In the genomic region with DNA sequence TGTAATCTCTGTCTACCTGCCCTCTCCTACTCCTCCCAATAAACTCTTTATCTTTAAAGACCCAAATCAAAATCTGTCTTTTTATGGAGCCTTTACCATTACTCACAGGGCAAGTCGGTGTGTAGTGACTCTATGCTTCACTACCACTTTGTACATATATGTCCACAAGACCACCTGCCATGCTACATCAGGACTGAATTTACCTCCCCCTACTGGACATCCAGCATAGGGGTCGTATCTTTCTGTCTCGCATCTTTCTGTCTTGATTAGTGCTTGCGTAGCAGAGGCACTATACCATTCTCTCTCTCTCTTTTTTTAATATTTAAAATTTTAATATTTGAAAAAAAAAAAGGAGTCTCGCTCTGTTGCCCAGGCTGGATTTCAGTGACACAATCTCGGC, we compare ENCODE assay signal across 22 cellular contexts.
DNase-seq lines count a peak whose midpoint lies in the region; ATAC-seq, FAIRE-seq and TF ChIP-seq lines count a peak whose summit lies in the region.
"Had no signal": no experiment of that assay in that cellular context is flagged by ENCODE, and none has a peak within 500 bp of the region (broad histone marks: within the 10 kb centered on the region; RNA-seq: fewer than 3 reads in every experiment).

No MANE protein-coding gene starts in this region.

- 67% methylated on average over 5 of the region's 6 CpGs; no CpG with 5 or more reads in 1 of the 2 experiments for WGBS in H1 (ENCODE audit: extremely low coverage in 1 of 2, insufficient coverage in 1 of 2, insufficient read length in 1 of 2, insufficient replicate concordance in 2 of 2, low coverage in 1 of 2, low lambda C conversion rate in 2 of 2, missing lambda C conversion rate in 1 of 2), 2 experiments

- no peaks in the 10 kb centered on the region for H3K27me3 Mint-ChIP-seq in progenitor cell of endocrine pancreas
- no peaks in the 10 kb centered on the region for H3K27me3 Mint-ChIP-seq in activated CD8-positive, alpha-beta T cell treated with anti-CD3 and anti-CD28 coated beads for 36 hours
- H3K27me3 Mint-ChIP-seq: activated naive CD4-positive, alpha-beta T cell treated with anti-CD3 and anti-CD28 coated beads, Interleukin-2, amount 50 U/mL, for 24 hours; CD4-positive, CD25-positive, alpha-beta regulatory T cell had no signal

- no peak overlapping the region for H3K56ac ChIP-seq in H1 (replicated peaks; ENCODE audit: insufficient read length, low read depth, low read length)

- ATAC-seq in DND-41 (ENCODE audit: insufficient read depth, low read depth) (no peak), mucosa of descending colon (no peak)
- ATAC-seq in activated CD8-positive, alpha-beta T cell treated with anti-CD3 and anti-CD28 coated beads for 36 hours: no peak
- ATAC-seq: sciatic nerve had no signal

- H2BK5ac ChIP-seq in H1 (ENCODE audit: low read depth, low read length): no peak overlapping the region

- H4K91ac ChIP-seq in H1 (replicated peaks; ENCODE audit: insufficient read length, low read length): no peak overlapping the region

- no peak for FAIRE-seq in H1 (lab: Jason Lieb, UNC)
- FAIRE-seq: endometrium, HTR-8/SVneo had no signal

- H3K36me3 ChIP-seq in DND-41 (ENCODE audit: insufficient read depth, low read length) (no peaks in the 10 kb centered on the region), H1 (ENCODE audit: control insufficient read depth in 2 of 4, insufficient read depth in 4 of 4, low read length in 3 of 4) (peaks cover 0 to 2% (median 0%) of the 10 kb centered on the region in 4 experiments; a peak in 1 of 8 replicates), mucosa of descending colon (ENCODE audit: low read depth) (no peaks in the 10 kb centered on the region)
- H3K36me3 ChIP-seq: neutrophil had no signal

- H2AK5ac ChIP-seq in H1 (ENCODE audit: low read depth, low read length): no peak overlapping the region

- H3K27me3 ChIP-seq in DND-41 (ENCODE audit: insufficient read depth, low read length, poor library complexity): no peaks in the 10 kb centered on the region
- H3K27me3 ChIP-seq in H1 (replicated peaks in 1 of 4; ENCODE audit: control insufficient read depth in 3 of 4, extremely low read depth in 1 of 4, insufficient read depth in 3 of 4, low read length in 3 of 4): no peaks in the 10 kb centered on the region
- H3K27me3 ChIP-seq: neutrophil, testis had no signal

- no peaks in the 10 kb centered on the region for H3K9me3 ChIP-seq in DND-41 (ENCODE audit: insufficient read depth, low read length, severe bottlenecking)
- peaks cover 6 to 16% of the 10 kb centered on the region in 2 experiments for H3K9me3 ChIP-seq in H1 (ENCODE audit: insufficient read depth in 2 of 2, low read depth in 1 of 2, low read length in 1 of 2)
- H3K9me3 ChIP-seq in mucosa of descending colon: no peaks in the 10 kb centered on the region
- H3K9me3 ChIP-seq: neutrophil, testis had no signal

- H3K79me1 ChIP-seq in H1 (ENCODE audit: low read depth, low read length): no peaks in the 10 kb centered on the region

- H3K9ac ChIP-seq in DND-41 (ENCODE audit: low read depth, low read length) (no peak overlapping the region), H1 (replicated peaks in 1 of 4; ENCODE audit: extremely low read depth in 1 of 4, low read depth in 3 of 4, low read length in 3 of 4) (no peak overlapping the region)
- H3K9ac ChIP-seq: KMS-11 had no signal

- intact Hi-C loops in mucosa of descending colon (cut with DNase I, micrococcal nuclease): no loop called here
- intact Hi-C loops in posterior cingulate gyrus (cut with DNase I): no loop called here
- intact Hi-C loops in activated CD8-positive, alpha-beta T cell treated with anti-CD3 and anti-CD28 coated beads for 36 hours (cut with micrococcal nuclease): no loop called here

- H3K23ac ChIP-seq in H1 (ENCODE audit: insufficient read length): no peak overlapping the region

- H3K4me1 ChIP-seq in DND-41 (ENCODE audit: insufficient read depth, low read length) (no peaks in the 10 kb centered on the region), H1 (replicated peaks in 1 of 4; ENCODE audit: control insufficient read depth in 3 of 4, insufficient read depth in 4 of 4, low read length in 3 of 4) (no peaks in the 10 kb centered on the region), mucosa of descending colon (ENCODE audit: low read depth) (no peaks in the 10 kb centered on the region)
- H3K4me1 ChIP-seq: testis had no signal

- peak; percentile 20 for TF ChIP-seq CTCF in DND-41 (IDR thresholded peaks at IDR 0.05; ENCODE audit: borderline replicate concordance, extremely low read depth, low read length, poor library complexity, severe bottlenecking)
- TF ChIP-seq CTCF in H1 (IDR thresholded peaks at IDR 0.05; ENCODE audit: control extremely low read depth in 1 of 3, insufficient read depth in 1 of 3, low read depth in 1 of 3, low read length in 3 of 3): peak in 2 of 3 experiments; percentile 22 to 46; a peak in 2 of 4 replicates
- TF ChIP-seq CTCF in progenitor cell of endocrine pancreas (IDR thresholded peaks at IDR 0.05; ENCODE audit: unreplicated experiment): peak; percentile 38
- TF ChIP-seq CTCF in mucosa of descending colon (IDR thresholded peaks at IDR 0.05): no peak
- TF ChIP-seq CTCF in activated CD8-positive, alpha-beta T cell treated with anti-CD3 and anti-CD28 coated beads for 36 hours (IDR thresholded peaks at IDR 0.05): no peak

- no peaks in the 10 kb centered on the region for H3K79me2 ChIP-seq in DND-41 (ENCODE audit: insufficient read depth, low read length)
- no peaks in the 10 kb centered on the region for H3K79me2 ChIP-seq in H1 (ENCODE audit: control insufficient read depth in 1 of 2, insufficient read depth in 2 of 2, low read length in 2 of 2)

- H3K4me3 ChIP-seq in DND-41 (ENCODE audit: low read depth in 1 of 2, low read length in 2 of 2) (no peak overlapping the region), H1 (ENCODE audit: extremely low read depth in 1 of 4, insufficient read depth in 2 of 4, low read depth in 3 of 4, low read length in 4 of 4) (no peak overlapping the region), mucosa of descending colon (no peak overlapping the region)
- H3K4me3 ChIP-seq: testis had no signal

- H3K4ac ChIP-seq in H1 (replicated peaks; ENCODE audit: insufficient read length, low read depth, low read length): no peak overlapping the region

- H2BK120ac ChIP-seq in H1 (replicated peaks; ENCODE audit: low read depth, low read length): no peak overlapping the region

- no peak overlapping the region for H4K5ac ChIP-seq in H1 (ENCODE audit: insufficient read length, low read depth, low read length)

- no peak overlapping the region for H3K4me3 Mint-ChIP-seq in progenitor cell of endocrine pancreas (ENCODE audit: low read depth)
- H3K4me3 Mint-ChIP-seq in activated CD8-positive, alpha-beta T cell treated with anti-CD3 and anti-CD28 coated beads for 36 hours: no peak overlapping the region
- H3K4me3 Mint-ChIP-seq: activated naive CD4-positive, alpha-beta T cell treated with anti-CD3 and anti-CD28 coated beads, Interleukin-2, amount 50 U/mL, for 24 hours; CD4-positive, CD25-positive, alpha-beta regulatory T cell; T-helper 1 cell treated with Interleukin-12 subunit alpha and Interleukin-12 subunit beta and Interleukin-4 antibody, amounts not matched to agents 30 μg/mL and 1 μg/mL, for 36 hours had no signal

- no peak overlapping the region for H2BK20ac ChIP-seq in H1 (ENCODE audit: low read length)

- H3K27ac Mint-ChIP-seq in progenitor cell of endocrine pancreas: no peak overlapping the region
- H3K27ac Mint-ChIP-seq in activated CD8-positive, alpha-beta T cell treated with anti-CD3 and anti-CD28 coated beads for 36 hours: no peak overlapping the region
- H3K27ac Mint-ChIP-seq: activated naive CD4-positive, alpha-beta T cell treated with anti-CD3 and anti-CD28 coated beads, Interleukin-2, amount 50 U/mL, for 24 hours; CD4-positive, CD25-positive, alpha-beta regulatory T cell; T-helper 1 cell treated with Interleukin-12 subunit alpha and Interleukin-12 subunit beta and Interleukin-4 antibody, amounts not matched to agents 30 μg/mL and 1 μg/mL, for 36 hours had no signal

- H3K18ac ChIP-seq in H1 (ENCODE audit: extremely low read depth, low read length): no peak overlapping the region

- H2BK15ac ChIP-seq in H1 (ENCODE audit: low read length): no peak overlapping the region

- no peak for TF ChIP-seq EP300 in H1 (IDR thresholded peaks at IDR 0.05; ENCODE audit: borderline replicate concordance in 1 of 2, low read depth in 2 of 2, low read length in 2 of 2)

- H3K14ac ChIP-seq in H1 (ENCODE audit: insufficient read length): no peak overlapping the region

- CTCF ChIA-PET in H1 (lab: Charles Lee; ENCODE audit: partially characterized antibody): interaction anchor here (0.6 to 2.9 kb wide), 8 partner anchors 9 to 1067 kb away, joined by 3 to 16 read pairs (median 4); no protein-coding TSS in a partner anchor
- CTCF ChIA-PET in activated CD8-positive, alpha-beta T cell treated with anti-CD3 and anti-CD28 coated beads for 36 hours (lab: Charles Lee): no interaction called here

- H2BK12ac ChIP-seq in H1 (ENCODE audit: low read depth, low read length): no peak overlapping the region

- H3K4me2 ChIP-seq in DND-41 (ENCODE audit: insufficient read depth, low read length) (no peak overlapping the region), H1 (ENCODE audit: insufficient read depth in 1 of 2, low read depth in 2 of 2, low read length in 2 of 2) (no peak overlapping the region)
- H3K4me2 ChIP-seq: KMS-11 had no signal

- DNase-seq in DND-41 (no peak), NAMALWA (ENCODE audit: low spot score) (peak; percentile 38), H1 (ENCODE audit: low read depth in 1 of 2, low spot score in 2 of 2) (no peak), progenitor cell of endocrine pancreas (ENCODE audit: low spot score, unreplicated experiment) (no peak), mucosa of descending colon (no peak), posterior cingulate gyrus (no peak), DMS79 (lab: John Stamatoyannopoulos, UW) (no peak)
- DNase-seq in activated CD8-positive, alpha-beta T cell treated with anti-CD3 and anti-CD28 coated beads for 36 hours: no peak
- DNase-seq: activated CD4-positive, alpha-beta T cell treated with anti-CD3 and anti-CD28 coated beads, Interleukin-2, amount 50 U/mL, for 1 hour; CD4-positive, CD25-positive, alpha-beta regulatory T cell; NCI-H1694 treated with DMSO at 0.1 percent for 48 hours; NCI-H2171; NCI-H524 treated with DMSO at 0.1 percent for 48 hours; stimulated activated naive CD4-positive, alpha-beta T cell treated with Interleukin-2 at 50 U/mL for 16 hours; testis had no signal

- H2AFZ ChIP-seq in DND-41 (ENCODE audit: low read depth, low read length): no peak overlapping the region
- H2AFZ ChIP-seq in H1 (ENCODE audit: low read length): no peak overlapping the region

- H3K27ac ChIP-seq in DND-41 (ENCODE audit: low read length) (no peak overlapping the region), H1 (ENCODE audit: low read depth, low read length) (no peak overlapping the region)
- H3K27ac ChIP-seq: KMS-11, neutrophil, testis had no signal

- H3K36me3 Mint-ChIP-seq in progenitor cell of endocrine pancreas (ENCODE audit: insufficient read depth): no peaks in the 10 kb centered on the region
- H3K36me3 Mint-ChIP-seq in activated CD8-positive, alpha-beta T cell treated with anti-CD3 and anti-CD28 coated beads for 36 hours (ENCODE audit: low read depth): no peaks in the 10 kb centered on the region
- H3K36me3 Mint-ChIP-seq: activated naive CD4-positive, alpha-beta T cell treated with anti-CD3 and anti-CD28 coated beads, Interleukin-2, amount 50 U/mL, for 24 hours; CD4-positive, CD25-positive, alpha-beta regulatory T cell had no signal

- peaks cover 5% of the 10 kb centered on the region for H3K9me3 Mint-ChIP-seq in progenitor cell of endocrine pancreas (ENCODE audit: low read depth)
- peaks cover 2% of the 10 kb centered on the region for H3K9me3 Mint-ChIP-seq in activated CD8-positive, alpha-beta T cell treated with anti-CD3 and anti-CD28 coated beads for 36 hours

- H3K4me1 Mint-ChIP-seq in progenitor cell of endocrine pancreas (ENCODE audit: low read depth): no peaks in the 10 kb centered on the region
- H3K4me1 Mint-ChIP-seq in activated CD8-positive, alpha-beta T cell treated with anti-CD3 and anti-CD28 coated beads for 36 hours (ENCODE audit: low read depth): no peaks in the 10 kb centered on the region
- H3K4me1 Mint-ChIP-seq: activated naive CD4-positive, alpha-beta T cell treated with anti-CD3 and anti-CD28 coated beads, Interleukin-2, amount 50 U/mL, for 24 hours; CD4-positive, CD25-positive, alpha-beta regulatory T cell had no signal

- TF ChIP-seq POLR2A in H1 (IDR thresholded peaks at IDR 0.05; ENCODE audit: control extremely low read depth in 1 of 2, low read depth in 2 of 2, low read length in 2 of 2): no peak

- no peaks in the 10 kb centered on the region for H4K20me1 ChIP-seq in DND-41 (ENCODE audit: insufficient read depth, low read length)
- no peaks in the 10 kb centered on the region for H4K20me1 ChIP-seq in H1 (replicated peaks in 1 of 2; ENCODE audit: control insufficient read depth in 1 of 2, insufficient read depth in 2 of 2, low read length in 2 of 2)

- no peak overlapping the region for H4K8ac ChIP-seq in H1 (ENCODE audit: extremely low read depth, insufficient read depth, low read length)

- TF ChIP-seq RAD21 in H1 (IDR thresholded peaks at IDR 0.05 in 1 of 2, conservative IDR thresholded peaks at IDR 0.05 in 1 of 2; ENCODE audit: low read depth in 2 of 2, low read length in 2 of 2): peak; percentile 37 to 46; a peak in 3 of 4 replicates

- no peaks in the 10 kb centered on the region; the same call in 1 of the 2 replicates for H3K23me2 ChIP-seq in H1 (ENCODE audit: low read depth, low read length)

- POLR2A ChIA-PET in H1 (lab: Charles Lee; ENCODE audit: partially characterized antibody): no interaction called here
- POLR2A ChIA-PET in activated CD8-positive, alpha-beta T cell treated with anti-CD3 and anti-CD28 coated beads for 36 hours (lab: Charles Lee): no interaction called here

Comparison
In these comparisons a context has a peak if more than half of its experiments do, and no peak if none do; other contexts are left out.
1. CTCF ChIP-seq: peak in DND-41 (single experiment), H1 (2 of 3) and progenitor cell of endocrine pancreas (single experiment); none in mucosa of descending colon (single experiment) and activated CD8-positive, alpha-beta T cell treated with anti-CD3 and anti-CD28 coated beads for 36 hours (single experiment).